In the genomic region with DNA sequence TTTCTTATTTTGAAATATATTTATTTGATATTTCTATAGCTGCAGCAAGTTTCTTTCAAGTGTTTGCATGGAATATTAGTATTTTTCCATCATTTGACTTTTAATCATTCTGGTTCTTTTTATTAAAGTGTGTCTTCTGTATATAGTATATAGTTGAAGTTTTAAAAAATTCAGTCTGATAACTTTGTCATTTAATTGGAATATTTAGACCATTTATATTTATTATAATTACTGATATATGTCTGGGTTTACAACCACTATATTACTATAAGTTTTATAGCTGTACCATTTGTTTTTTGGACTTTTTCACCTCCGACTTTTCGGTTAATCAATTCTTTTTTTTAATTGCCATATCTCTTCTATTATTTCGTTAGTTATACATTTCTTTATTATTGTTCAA, we compare ENCODE assay signal across 1 cellular context.
TF ChIP-seq lines count a peak whose summit lies in the region.

No MANE protein-coding gene starts in this region.

TF ChIP-seq in K562, 482 proteins besides CTCF, POLR2A, EP300 and RAD21 (continued from another document):
- TF ChIP-seq RBM25 (IDR thresholded peaks at IDR 0.05; ENCODE audit: low read depth, low read length, severe bottlenecking) (peak; percentile 16), SMAD2 (IDR thresholded peaks at IDR 0.05; ENCODE audit: low read depth, low read length) (no peak)
